In genomic region chr19:46132508-46133100, GRCh38 we compare ENCODE assay signal across 2 cellular contexts.
TF ChIP-seq lines count a peak whose summit lies in the region.

No MANE protein-coding gene starts in this region.

TF ChIP-seq in HCT116, 20 proteins besides CTCF, POLR2A, EP300 and RAD21:
- no peak for TF ChIP-seq REST (IDR thresholded peaks at IDR 0.05; ENCODE audit: low read depth)

TF ChIP-seq in K562, 482 proteins besides CTCF, POLR2A, EP300 and RAD21:
- peak; percentile 17; the same call in 1 of the 2 replicates for TF ChIP-seq USF2 (CRISPR knock-in tag; IDR thresholded peaks at IDR 0.05)
- peak; percentile 86 for TF ChIP-seq ELF4 (CRISPR knock-in tag; IDR thresholded peaks at IDR 0.05)
- TF ChIP-seq IRF9 (tag; IDR thresholded peaks at IDR 0.05) = no peak
- TF ChIP-seq PHB (CRISPR knock-in tag; IDR thresholded peaks at IDR 0.05) = no peak
- peak; percentile 91 for TF ChIP-seq OTX1 (CRISPR knock-in tag; IDR thresholded peaks at IDR 0.05)
- no peak for TF ChIP-seq MAX (CRISPR knock-in tag; IDR thresholded peaks at IDR 0.05)
- no peak for TF ChIP-seq ID3 (CRISPR knock-in tag; IDR thresholded peaks at IDR 0.05)
- TF ChIP-seq ID3 (tag; IDR thresholded peaks at IDR 0.05) = peak; percentile 32; the same call in 1 of the 2 replicates
- peak; percentile 58 for TF ChIP-seq USF1 (CRISPR knock-in tag; IDR thresholded peaks at IDR 0.05)
- TF ChIP-seq MXI1 (IDR thresholded peaks at IDR 0.05; ENCODE audit: low read depth, low read length) = no peak
- no peak for TF ChIP-seq TAF7 (tag; IDR thresholded peaks at IDR 0.05)
- TF ChIP-seq UBTF (IDR thresholded peaks at IDR 0.05; ENCODE audit: borderline replicate concordance in 1 of 2, low read depth in 2 of 2, low read length in 2 of 2) = no peak
- peak; percentile 34; the same call in 1 of the 2 replicates for TF ChIP-seq ZNF512 (tag; IDR thresholded peaks at IDR 0.05)
- no peak for TF ChIP-seq NCOA6 (IDR thresholded peaks at IDR 0.05)
- TF ChIP-seq POLR2AphosphoS5 (IDR thresholded peaks at IDR 0.05; ENCODE audit: control insufficient read depth, insufficient read depth, low read depth, low read length) = no peak
- no peak for TF ChIP-seq CREB1 (IDR thresholded peaks at IDR 0.05)
- TF ChIP-seq CREB1 (CRISPR knock-in tag; IDR thresholded peaks at IDR 0.05) = no peak
- TF ChIP-seq TFE3 (CRISPR knock-in tag; IDR thresholded peaks at IDR 0.05) = peak; percentile 64
- no peak for TF ChIP-seq E2F4 (CRISPR knock-in tag; IDR thresholded peaks at IDR 0.05; ENCODE audit: low read depth)
- no peak for TF ChIP-seq ZNF551 (CRISPR knock-in tag; IDR thresholded peaks at IDR 0.05)
- no peak for TF ChIP-seq TRIM28 (IDR thresholded peaks at IDR 0.05)
- peak; percentile 48; the same call in 1 of the 2 replicates for TF ChIP-seq HBP1 (CRISPR knock-in tag; IDR thresholded peaks at IDR 0.05)
- no peak for TF ChIP-seq ZNF224 (CRISPR knock-in tag; IDR thresholded peaks at IDR 0.05)
- no peak for TF ChIP-seq TAF15 (IDR thresholded peaks at IDR 0.05; ENCODE audit: low read depth, low read length)
- no peak for TF ChIP-seq THRAP3 (IDR thresholded peaks at IDR 0.05; ENCODE audit: borderline replicate concordance)
- no peak for TF ChIP-seq GTF2F1 (IDR thresholded peaks at IDR 0.05; ENCODE audit: low read depth, low read length)
- TF ChIP-seq PBX2 (CRISPR knock-in tag; IDR thresholded peaks at IDR 0.05; ENCODE audit: low read depth) = no peak
- no peak for TF ChIP-seq PBX2 (tag; conservative IDR thresholded peaks at IDR 0.05; ENCODE audit: low read depth)
- TF ChIP-seq ZNF764 (CRISPR knock-in tag; IDR thresholded peaks at IDR 0.05; ENCODE audit: low read depth) = no peak
- no peak for TF ChIP-seq ZNF830 (CRISPR knock-in tag; IDR thresholded peaks at IDR 0.05)
- peak; percentile 71 for TF ChIP-seq THRB (CRISPR knock-in tag; conservative IDR thresholded peaks at IDR 0.05)
- TF ChIP-seq ZMIZ1 (IDR thresholded peaks at IDR 0.05; ENCODE audit: low read depth in 2 of 2, low read length in 2 of 2) = no peak
